23 cellular contexts compared by ENCODE assay signal in the genomic region with DNA sequence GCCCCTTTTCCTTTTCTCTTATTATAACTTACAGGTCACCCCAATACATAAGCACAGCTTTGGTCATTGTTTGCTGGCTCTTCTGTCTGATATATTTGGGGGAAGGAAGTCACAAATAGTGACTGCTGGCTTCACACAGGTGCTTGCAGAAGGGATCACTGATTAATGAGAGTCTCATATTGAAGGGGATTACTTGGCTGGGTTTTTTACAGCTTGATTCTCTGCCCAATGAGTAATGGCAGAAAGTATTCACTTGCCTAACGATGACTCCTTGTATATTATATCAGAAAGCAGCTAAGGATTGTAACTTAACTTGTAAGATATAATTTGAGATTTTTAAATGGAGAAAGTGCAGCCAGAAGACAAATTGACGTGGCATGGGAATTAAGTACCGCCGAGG.
A peak's percentile ranks its signal among the peaks of the same experiment; 100 is the strongest.
DNase-seq lines count a peak whose midpoint lies in the region; FAIRE-seq and TF ChIP-seq lines count a peak whose summit lies in the region.
"Had no signal": no experiment of that assay in that cellular context is flagged by ENCODE, and none has a peak within 500 bp of the region (broad histone marks: within the 10 kb centered on the region; RNA-seq: fewer than 3 reads in every experiment).

No MANE protein-coding gene starts in this region.

- no peaks in the 10 kb centered on the region for H3K79me2 ChIP-seq in astrocyte (ENCODE audit: insufficient read depth, low read length)

- H3K9ac ChIP-seq in astrocyte (ENCODE audit: low read length) = no peak overlapping the region

- FAIRE-seq in astrocyte (lab: Jason Lieb, UNC) = no peak
- FAIRE-seq: H1, HTR-8/SVneo had no signal

- H2AFZ ChIP-seq in astrocyte (ENCODE audit: low read depth, low read length) = no peak overlapping the region

- H3K27ac Mint-ChIP-seq in HFFc6 (peak overlapping the region; percentile 24; the same call in 1 of the 2 replicates), astrocyte (ENCODE audit: unreplicated experiment) (no peak overlapping the region)
- H3K27ac Mint-ChIP-seq: IgD-negative memory B cell; T-helper 1 cell treated with Interleukin-12 subunit alpha and Interleukin-12 subunit beta and Interleukin-4 antibody, amounts not matched to agents 30 μg/mL and 1 μg/mL, for 36 hours had no signal

- no peak overlapping the region for H3K4me2 ChIP-seq in astrocyte (ENCODE audit: low read length)

- H3K36me3 Mint-ChIP-seq in HFFc6 (ENCODE audit: low read depth) (no peaks in the 10 kb centered on the region), astrocyte (ENCODE audit: low read depth, unreplicated experiment) (no peaks in the 10 kb centered on the region)

- in situ Hi-C loops in GM13977 (cut with MboI; ENCODE audit: low pct_unique_long_range_greater_than_20kb, low sequenced_read_pairs, unreplicated experiment) = no loop called here

- no peak overlapping the region for H3K27ac ChIP-seq in astrocyte (ENCODE audit: low read depth, low read length)
- H3K27ac ChIP-seq: C4-2B, HL-60 had no signal

- no peaks in the 10 kb centered on the region; the same call in 1 of the 2 replicates for H3K27me3 Mint-ChIP-seq in HFFc6 (ENCODE audit: insufficient read depth)
- H3K27me3 Mint-ChIP-seq in astrocyte (ENCODE audit: low read depth, unreplicated experiment) = no peaks in the 10 kb centered on the region

- H3K4me1 Mint-ChIP-seq in HFFc6 (ENCODE audit: low read depth) (peaks cover 48% of the 10 kb centered on the region), astrocyte (ENCODE audit: low read depth, unreplicated experiment) (peaks cover 9% of the 10 kb centered on the region)
- H3K4me1 Mint-ChIP-seq: IgD-negative memory B cell had no signal

- no peaks in the 10 kb centered on the region for H3K9me3 ChIP-seq in astrocyte (ENCODE audit: insufficient read depth, low read depth, low read length)

- H3K4me1 ChIP-seq in astrocyte (ENCODE audit: insufficient read depth, low read length) = peaks cover 9% of the 10 kb centered on the region

- H3K4me3 Mint-ChIP-seq in HFFc6 (peak overlapping the region; percentile 37), astrocyte (ENCODE audit: unreplicated experiment) (no peak overlapping the region)
- H3K4me3 Mint-ChIP-seq: IgD-negative memory B cell; T-helper 1 cell treated with Interleukin-12 subunit alpha and Interleukin-12 subunit beta and Interleukin-4 antibody, amounts not matched to agents 30 μg/mL and 1 μg/mL, for 36 hours had no signal

- H4K20me1 ChIP-seq in astrocyte (ENCODE audit: insufficient read depth, low read length) = no peaks in the 10 kb centered on the region

- no peaks in the 10 kb centered on the region for H3K27me3 ChIP-seq in astrocyte (ENCODE audit: insufficient read depth, low read length)

- H3K36me3 ChIP-seq in astrocyte (ENCODE audit: insufficient read depth, low read length) = no peaks in the 10 kb centered on the region

- H3K4me3 ChIP-seq in astrocyte (ENCODE audit: insufficient read depth, low read depth, low read length) = no peak overlapping the region

- DNase-seq in EH (ENCODE audit: low read depth) = peak; percentile 78
- DNase-seq in HFFc6 = peak; percentile 71
- peak; percentile 76 for DNase-seq in astrocyte (ENCODE audit: low read depth)
- peak; percentile 58 for DNase-seq in iris pigment epithelial cell (ENCODE audit: low read depth)
- DNase-seq in COLO668 (lab: John Stamatoyannopoulos, UW; ENCODE audit: unreplicated experiment) = no peak
- DNase-seq in GM13977 (ENCODE audit: low spot score) = no peak
- no peak for DNase-seq in CD1c-positive myeloid dendritic cell (ENCODE audit: extremely low spot score)
- DNase-seq: DMS 273 treated with DMSO at 0.1 percent for 48 hours, DND-41, GF-D8, Kasumi-1, NCI-H1092 treated with DMSO at 0.1 percent for 48 hours, NCI-H146, NCI-H2081, NCI-H446 treated with DMSO at 0.1 percent for 48 hours, OCI-M1, SHP77 treated with DMSO at 0.1 percent for 48 hours had no signal

- H3K9me3 Mint-ChIP-seq in HFFc6 (no peaks in the 10 kb centered on the region), astrocyte (ENCODE audit: unreplicated experiment) (peaks cover 2% of the 10 kb centered on the region)
- H3K9me3 Mint-ChIP-seq: T-helper 1 cell treated with Interleukin-12 subunit alpha and Interleukin-12 subunit beta and Interleukin-4 antibody, amounts not matched to agents 30 μg/mL and 1 μg/mL, for 36 hours had no signal

- TF ChIP-seq CTCF in HFFc6 (IDR thresholded peaks at IDR 0.05) = no peak
- TF ChIP-seq CTCF in astrocyte (IDR thresholded peaks at IDR 0.05; ENCODE audit: insufficient read depth, low read depth, low read length) = no peak
- no peak for TF ChIP-seq CTCF in GM13977 (IDR thresholded peaks at IDR 0.05; ENCODE audit: extremely low read depth, insufficient read depth, missing control alignments)

Comparison
In these comparisons a context has a peak if more than half of its experiments do, and no peak if none do; other contexts are left out.
1. DNase-seq: peak in EH (single experiment), HFFc6 (single experiment), astrocyte (single experiment) and iris pigment epithelial cell (single experiment); none in COLO668 (single experiment), GM13977 (single experiment) and CD1c-positive myeloid dendritic cell (single experiment).